Comparison of ENCODE assay signal across 18 cellular contexts in genomic region chr15:63378946-63379345, GRCh38. TPM values are rescaled to one million over a fixed set of nuclear protein-coding genes. Genes with fewer than 3 reads are reported as not detected.
"Had no signal": no experiment of that assay in that cellular context is flagged by ENCODE, and none has a peak within 500 bp of the region (broad histone marks: within the 10 kb centered on the region; RNA-seq: fewer than 3 reads in every experiment).

No MANE protein-coding gene starts in this region.

- H3K4me3 ChIP-seq: lower lobe of right lung, mucosa of descending colon, psoas muscle, SJSA1, thyroid gland had no signal

- H3K4me3 Mint-ChIP-seq: activated CD4-positive, alpha-beta T cell treated with anti-CD3 and anti-CD28 coated beads for 36 hours; activated CD8-positive, alpha-beta T cell treated with anti-CD3 and anti-CD28 coated beads for 36 hours; central memory CD8-positive, alpha-beta T cell; dendritic cell treated with granulocyte-macrophage colony-stimulating factor and Interleukin-4, amounts not matched to agents 40 ng/mL and 50 ng/mL, for 4 days; effector memory CD8-positive, alpha-beta T cell; natural killer cell; T-cell had no signal

- H3K36me3 Mint-ChIP-seq: natural killer cell, T-cell had no signal

- ATAC-seq: activated CD4-positive, alpha-beta T cell treated with anti-CD3 and anti-CD28 coated beads for 36 hours; activated CD8-positive, alpha-beta T cell treated with anti-CD3 and anti-CD28 coated beads for 36 hours; effector memory CD8-positive, alpha-beta T cell; left cardiac atrium; lower lobe of right lung; natural killer cell; psoas muscle; T-cell had no signal

- H3K9me3 ChIP-seq: lower lobe of right lung, mucosa of descending colon, psoas muscle, SJSA1, thyroid gland had no signal

- H3K27me3 ChIP-seq: SJSA1, thyroid gland had no signal

- DNase-seq: activated CD4-positive, alpha-beta T cell treated with anti-CD3 and anti-CD28 coated beads for 36 hours; activated CD8-positive, alpha-beta memory T cell treated with anti-CD3 and anti-CD28 coated beads, Interleukin-2, amount 50 U/mL, for 4 hours; activated CD8-positive, alpha-beta T cell treated with anti-CD3 and anti-CD28 coated beads for 36 hours; activated naive CD4-positive, alpha-beta T cell treated with Interleukin-2 at 50 U/mL for 16 hours; effector memory CD8-positive, alpha-beta T cell; erythroblast; hypothalamus; left cardiac atrium; lower lobe of right lung; mucosa of descending colon; natural killer cell; psoas muscle; T-cell; WERI-Rb-1 had no signal

- H3K9me3 Mint-ChIP-seq: activated CD8-positive, alpha-beta T cell treated with anti-CD3 and anti-CD28 coated beads for 36 hours; central memory CD8-positive, alpha-beta T cell; dendritic cell treated with granulocyte-macrophage colony-stimulating factor and Interleukin-4, amounts not matched to agents 40 ng/mL and 50 ng/mL, for 4 days; effector memory CD8-positive, alpha-beta T cell; natural killer cell; T-cell had no signal

- H3K27ac ChIP-seq: lower lobe of right lung, psoas muscle, SJSA1, WERI-Rb-1 had no signal

- H3K27ac Mint-ChIP-seq: activated CD4-positive, alpha-beta T cell treated with anti-CD3 and anti-CD28 coated beads for 36 hours; activated CD8-positive, alpha-beta T cell treated with anti-CD3 and anti-CD28 coated beads for 36 hours; dendritic cell treated with granulocyte-macrophage colony-stimulating factor and Interleukin-4, amounts not matched to agents 40 ng/mL and 50 ng/mL, for 4 days; effector memory CD8-positive, alpha-beta T cell; natural killer cell; T-cell had no signal

- H3K36me3 ChIP-seq: lower lobe of right lung, SJSA1, thyroid gland, WERI-Rb-1 had no signal

RNA-seq across cellular contexts. Expression of gene CA12, which starts 2.7 kb away (rescaled TPM):
- total RNA-seq: natural killer cell had no signal
